In the genomic region with DNA sequence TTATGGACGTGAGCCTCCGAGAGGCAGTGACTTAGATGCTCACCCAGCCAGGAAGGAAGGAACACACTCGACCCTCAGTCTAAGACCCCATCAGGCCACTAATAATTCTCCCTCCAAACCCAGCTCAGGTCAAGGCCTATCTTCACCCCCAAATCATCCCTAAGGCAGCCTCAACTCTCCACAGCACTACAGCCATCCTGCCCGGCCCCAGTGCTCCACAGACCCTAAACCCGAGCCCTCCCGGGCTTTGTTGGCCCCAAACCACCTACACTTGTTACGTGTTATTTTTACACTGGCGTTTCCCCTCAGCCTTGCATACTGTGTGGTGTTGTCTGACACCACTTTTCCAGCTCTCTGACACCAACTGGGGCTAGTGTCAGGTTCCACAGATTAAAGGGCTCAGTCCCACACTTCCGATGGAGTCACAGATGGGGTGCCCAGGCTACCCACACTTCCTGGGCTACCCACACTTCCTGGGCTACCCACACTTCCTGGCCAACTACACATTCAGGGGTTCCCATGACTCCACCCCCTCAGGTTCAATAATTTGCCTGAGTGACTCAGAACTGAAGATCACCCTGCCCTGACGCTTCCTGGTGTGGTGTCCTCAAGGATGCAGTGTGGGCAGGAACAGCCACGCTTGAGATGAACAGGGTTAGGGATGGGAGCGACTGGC, we compare ENCODE assay signal across 7 cellular contexts. TPM values are rescaled to one million over a fixed set of nuclear protein-coding genes. Genes with fewer than 3 reads are reported as not detected.
DNase-seq lines count a peak whose midpoint lies in the region; ATAC-seq lines count a peak whose summit lies in the region.

No MANE protein-coding gene starts in this region.

- peaks cover 59% of the 10 kb centered on the region for H3K36me3 Mint-ChIP-seq in activated CD4-positive, alpha-beta T cell treated with anti-CD3 and anti-CD28 coated beads, Interleukin-2, amount 10 ng/mL, durations not matched to agents 7 days and 5 days (ENCODE audit: low read depth)

- CTCF ChIA-PET in activated CD4-positive, alpha-beta T cell treated with anti-CD3 and anti-CD28 coated beads, Interleukin-2, amount 10 ng/mL, durations not matched to agents 7 days and 5 days (lab: Charles Lee): interaction anchor here (1.2 kb wide), 1 partner anchor 61 kb away, joined by 3 read pairs; no protein-coding TSS in a partner anchor

- H3K27ac Mint-ChIP-seq in activated CD4-positive, alpha-beta T cell treated with anti-CD3 and anti-CD28 coated beads, Interleukin-2, amount 10 ng/mL, durations not matched to agents 7 days and 5 days: peak overlapping the region; percentile 67

- intact Hi-C loops in right cardiac atrium (cut with DNase I): no loop called here

- H3K4me1 ChIP-seq in right cardiac atrium (ENCODE audit: control insufficient read depth, insufficient read depth, low read length): peaks cover 3% of the 10 kb centered on the region

- H3K4me3 Mint-ChIP-seq in activated CD4-positive, alpha-beta T cell treated with anti-CD3 and anti-CD28 coated beads, Interleukin-2, amount 10 ng/mL, durations not matched to agents 7 days and 5 days: peak overlapping the region; percentile 14

- WGBS in right cardiac atrium: 59% methylated on average over 12 of the region's 12 CpGs

- POLR2A ChIA-PET in activated CD4-positive, alpha-beta T cell treated with anti-CD3 and anti-CD28 coated beads, Interleukin-2, amount 10 ng/mL, durations not matched to agents 7 days and 5 days (lab: Charles Lee): no interaction called here

- peaks cover 61% of the 10 kb centered on the region for H3K4me1 Mint-ChIP-seq in activated CD4-positive, alpha-beta T cell treated with anti-CD3 and anti-CD28 coated beads, Interleukin-2, amount 10 ng/mL, durations not matched to agents 7 days and 5 days

- peak; percentile 75 for DNase-seq in activated CD4-positive, alpha-beta T cell treated with anti-CD3 and anti-CD28 coated beads, Interleukin-2, amount 10 ng/mL, durations not matched to agents 7 days and 5 days
- no peak for DNase-seq in right cardiac atrium
- peak; percentile 33 for DNase-seq in stimulated activated CD8-positive, alpha-beta memory T cell treated with anti-CD3 and anti-CD28 coated beads, Interleukin-7, amount 100 ng/mL, for 24 hours (ENCODE audit: low read depth)
- no peak for DNase-seq in NCI-H82 treated with DMSO at 0.1 percent for 48 hours (lab: John Stamatoyannopoulos, UW; ENCODE audit: unreplicated experiment)
- no peak for DNase-seq in NOMO-1 (lab: John Stamatoyannopoulos, UW; ENCODE audit: unreplicated experiment in 2 of 2)

- H3K9me3 Mint-ChIP-seq in activated CD4-positive, alpha-beta T cell treated with anti-CD3 and anti-CD28 coated beads, Interleukin-2, amount 10 ng/mL, durations not matched to agents 7 days and 5 days: no peaks in the 10 kb centered on the region

- no peak overlapping the region for H3K4me3 ChIP-seq in right cardiac atrium (ENCODE audit: low read length)

- ATAC-seq in GM19324 (IDR thresholded peaks at IDR 0.05; ENCODE audit: low FRiP score, unreplicated experiment) (peak; percentile 49), HG03103 (IDR thresholded peaks at IDR 0.05; ENCODE audit: low read depth, unreplicated experiment) (peak; percentile 73), right cardiac atrium (peak; percentile 9)

- H3K27ac ChIP-seq in right cardiac atrium (ENCODE audit: low read length): peak overlapping the region; percentile 49

- no peaks in the 10 kb centered on the region for H3K27me3 ChIP-seq in right cardiac atrium (ENCODE audit: control insufficient read depth, insufficient read depth)

- no peaks in the 10 kb centered on the region for H3K9me3 ChIP-seq in right cardiac atrium (ENCODE audit: control insufficient read depth, low read length)

- H3K27me3 Mint-ChIP-seq in activated CD4-positive, alpha-beta T cell treated with anti-CD3 and anti-CD28 coated beads, Interleukin-2, amount 10 ng/mL, durations not matched to agents 7 days and 5 days: no peaks in the 10 kb centered on the region

RNA-seq across cellular contexts. Expression of gene RBCK1, which starts 25.3 kb away (rescaled TPM):
- 100 to 1,000 TPM; 135 to 155 TPM for total RNA-seq in activated CD4-positive, alpha-beta T cell treated with anti-CD3 and anti-CD28 coated beads, Interleukin-2, amount 10 ng/mL, durations not matched to agents 7 days and 5 days
- total RNA-seq in right cardiac atrium: 10 to 100 TPM; 42.1 to 52.4 (median 45.9) TPM
- 48.0 TPM for polyA plus RNA-seq in right cardiac atrium

RNA-seq across cellular contexts. Expression of gene TBC1D20, which starts 28.9 kb away (rescaled TPM):
- total RNA-seq in activated CD4-positive, alpha-beta T cell treated with anti-CD3 and anti-CD28 coated beads, Interleukin-2, amount 10 ng/mL, durations not matched to agents 7 days and 5 days: 10 to 100 TPM; 29.3 to 31.6 TPM
- total RNA-seq in right cardiac atrium: 10 to 100 TPM; 24.3 to 26.5 (median 25.6) TPM
- polyA plus RNA-seq in right cardiac atrium: 13.6 TPM

RNA-seq across cellular contexts. Expression of gene TRIB3, which starts 52.9 kb away (rescaled TPM):
- 10 to 100 TPM; 16.0 to 18.8 TPM for total RNA-seq in activated CD4-positive, alpha-beta T cell treated with anti-CD3 and anti-CD28 coated beads, Interleukin-2, amount 10 ng/mL, durations not matched to agents 7 days and 5 days
- 1 to 10 TPM in 1 of 4 donors, under 1 TPM in 3; 0.49 to 2.1 (median 0.66) TPM for total RNA-seq in right cardiac atrium
- polyA plus RNA-seq in right cardiac atrium: 1.0 TPM

Comparison
In these comparisons a context has a peak if more than half of its experiments do, and no peak if none do; other contexts are left out.
1. ATAC-seq: peak in every context shown above with its lines; median percentile 73 in HG03103; 49 in GM19324; 9 in right cardiac atrium.
2. DNase-seq: peak in activated CD4-positive, alpha-beta T cell treated with anti-CD3 and anti-CD28 coated beads, Interleukin-2, amount 10 ng/mL, durations not matched to agents 7 days and 5 days (single experiment) and stimulated activated CD8-positive, alpha-beta memory T cell treated with anti-CD3 and anti-CD28 coated beads, Interleukin-7, amount 100 ng/mL, for 24 hours (single experiment); none in right cardiac atrium (0 of 3), NCI-H82 treated with DMSO at 0.1 percent for 48 hours (single experiment) and NOMO-1 (0 of 2).
3. RNA of gene TRIB3, which starts 52.9 kb away (total RNA-seq): 16.0 to 18.8 TPM in activated CD4-positive, alpha-beta T cell treated with anti-CD3 and anti-CD28 coated beads, Interleukin-2, amount 10 ng/mL, durations not matched to agents 7 days and 5 days; 0.49 to 2.1 TPM in right cardiac atrium; every median in the first group is over 4 times any median in the second.